Comparison of ENCODE assay signal across 8 cellular contexts in the genomic region with DNA sequence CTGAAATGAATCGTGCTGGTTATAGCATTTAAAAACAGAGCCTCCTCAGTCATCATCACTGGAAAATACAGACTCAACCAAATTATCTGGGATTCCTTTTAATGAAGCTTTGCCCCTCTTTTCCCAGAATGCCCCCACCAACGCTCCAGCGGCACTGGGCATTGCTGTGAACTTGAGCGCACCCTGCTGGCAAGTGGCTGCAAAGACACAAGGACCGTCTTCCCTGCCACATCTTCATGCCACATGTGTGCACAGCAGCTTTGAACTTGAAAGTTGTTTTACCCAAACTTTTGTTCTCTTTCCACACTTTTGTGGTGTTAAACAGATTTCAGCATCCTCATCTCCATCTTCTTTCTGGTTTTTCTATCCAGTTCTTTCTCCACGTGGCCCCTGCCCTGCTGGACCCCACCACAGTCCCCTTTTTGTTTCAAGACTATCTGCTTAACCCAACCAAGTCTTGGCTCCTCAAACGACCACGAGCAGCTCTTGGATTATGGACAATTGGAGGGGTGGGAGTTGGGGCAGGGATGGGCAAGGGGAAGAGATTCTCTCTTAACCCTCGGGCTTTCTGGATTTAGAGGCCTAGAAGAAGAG. TPM values are rescaled to one million over a fixed set of nuclear protein-coding genes. Genes with fewer than 3 reads are reported as not detected.
DNase-seq lines count a peak whose midpoint lies in the region; ATAC-seq and TF ChIP-seq lines count a peak whose summit lies in the region.

No MANE protein-coding gene starts in this region.

- TF ChIP-seq CTCF in brain (conservative IDR thresholded peaks at IDR 0.05), result peak; percentile 92 to 96
- peak; percentile 95 for TF ChIP-seq CTCF in kidney epithelial cell (IDR thresholded peaks at IDR 0.05; ENCODE audit: insufficient read depth, low read length, poor library complexity, severe bottlenecking)

- H3K4me1 Mint-ChIP-seq in brain, result peaks cover 4% of the 10 kb centered on the region

- peak overlapping the region in 1 of 5 experiments; percentile 17 for H3K27ac Mint-ChIP-seq in brain

- no peak overlapping the region for H3K4me3 ChIP-seq in Jurkat, Clone E6-1 (ENCODE audit: low read length)
- no peak overlapping the region for H3K4me3 ChIP-seq in kidney epithelial cell (ENCODE audit: low read depth, low read length)

- H3K27me3 Mint-ChIP-seq in brain, result peaks cover 60% of the 10 kb centered on the region

- peak; percentile 11 for DNase-seq in COR-L47 (lab: John Stamatoyannopoulos, UW)
- DNase-seq in Jurkat, Clone E6-1 (ENCODE audit: low read depth, low spot score), result peak; percentile 18
- DNase-seq in T-helper 1 cell, result peak in 3 of 5 donors; percentile 16 to 41 (median 25)
- DNase-seq in kidney epithelial cell (ENCODE audit: low read depth), result no peak
- DNase-seq in stimulated activated CD4-positive, alpha-beta T cell treated with anti-CD3 and anti-CD28 coated beads, TNF-alpha, amount 100 ng/mL, for 24 hours (ENCODE audit: low read depth in 3 of 3), result peak in 2 of 3 experiments; percentile 24 to 54

- H3K27me3 ChIP-seq in kidney epithelial cell (ENCODE audit: control insufficient read depth, insufficient read depth, low read length), result peaks cover 9% of the 10 kb centered on the region

- H3K36me3 Mint-ChIP-seq in brain, result no peaks in the 10 kb centered on the region

- peaks cover 0 to 17% (median 0%) of the 10 kb centered on the region in 5 experiments for H3K9me3 Mint-ChIP-seq in brain

- no peaks in the 10 kb centered on the region for H3K36me3 ChIP-seq in kidney epithelial cell (ENCODE audit: control insufficient read depth, insufficient read depth, low read length)

- ATAC-seq in GM19372 (IDR thresholded peaks at IDR 0.05; ENCODE audit: low read depth, unreplicated experiment) (peak; percentile 67), HG02623 (IDR thresholded peaks at IDR 0.05; ENCODE audit: unreplicated experiment) (no peak)

- H3K4me3 Mint-ChIP-seq in brain, result peak overlapping the region in 1 of 5 experiments; percentile 44

RNA-seq across cellular contexts. Expression of a gene that starts 12.8 kb away (rescaled TPM):
- not detected for polyA plus RNA-seq in Jurkat, Clone E6-1 (2012; ENCODE audit: insufficient read depth, insufficient read length)
- polyA plus RNA-seq in brain (ENCODE audit: insufficient read depth, low read depth, low replicate concordance), result not detected
- total RNA-seq in kidney epithelial cell, result not detected in 2 replicates
